ENCODE assay signal across 8 cellular contexts in genomic region chr16:69310479-69311114, GRCh38.
A peak's percentile ranks its signal among the peaks of the same experiment; 100 is the strongest.
DNase-seq lines count a peak whose midpoint lies in the region; ATAC-seq lines count a peak whose summit lies in the region.

No MANE protein-coding gene starts in this region.

- no peaks in the 10 kb centered on the region for H3K9me3 ChIP-seq in muscle layer of duodenum (ENCODE audit: control insufficient read depth in 1 of 2, low read length in 2 of 2)

- H3K4me3 ChIP-seq in muscle layer of duodenum (ENCODE audit: low read depth in 1 of 2, low read length in 2 of 2), result peak overlapping the region; percentile 58 to 84

- DNase-seq in caudate nucleus (lab: John Stamatoyannopoulos, UW), result peak in 1 of 61 donors; percentile 39
- DNase-seq in NCI-H2227 (lab: John Stamatoyannopoulos, UW; ENCODE audit: unreplicated experiment), result no peak
- DNase-seq in HuH-7.5 (ENCODE audit: low spot score), result no peak
- no peak for DNase-seq in DMS153 (lab: John Stamatoyannopoulos, UW)
- no peak for DNase-seq in NCI-H82 (lab: John Stamatoyannopoulos, UW)

- H3K36me3 ChIP-seq in muscle layer of duodenum (ENCODE audit: control insufficient read depth in 1 of 2, insufficient read depth in 2 of 2, low read length in 2 of 2), result peaks cover 4 to 5% of the 10 kb centered on the region in 2 donors

- no peaks in the 10 kb centered on the region for H3K27me3 ChIP-seq in muscle layer of duodenum (ENCODE audit: low read depth, low read length)

- ATAC-seq in GM18861 (IDR thresholded peaks at IDR 0.05; ENCODE audit: unreplicated experiment) (peak; percentile 2), HG03354 (IDR thresholded peaks at IDR 0.05; ENCODE audit: poor library complexity, severe bottlenecking, unreplicated experiment) (peak; percentile 9)

- H3K27ac ChIP-seq in caudate nucleus (ENCODE audit: low read depth, low read length) (peak overlapping the region; percentile 74), muscle layer of duodenum (ENCODE audit: low read length) (peak overlapping the region; percentile 82)

- H3K4me1 ChIP-seq in muscle layer of duodenum (ENCODE audit: control insufficient read depth in 1 of 2, insufficient read depth in 2 of 2, low read length in 2 of 2), result peaks cover 0 to 9% of the 10 kb centered on the region in 2 donors
